Comparison of ENCODE assay signal across 1 cellular context in genomic region chr20:37328149-37328945, GRCh38.
TF ChIP-seq lines count a peak whose summit lies in the region.

No MANE protein-coding gene starts in this region.

TF ChIP-seq in K562, 482 proteins besides CTCF, POLR2A, EP300 and RAD21 (continued from another document):
- TF ChIP-seq PHB2 (IDR thresholded peaks at IDR 0.05; ENCODE audit: low read depth) (no peak), HSF4 (CRISPR knock-in tag; IDR thresholded peaks at IDR 0.05; ENCODE audit: borderline replicate concordance) (no peak), IRF2 (CRISPR knock-in tag; IDR thresholded peaks at IDR 0.05) (no peak), ZBTB17 (CRISPR knock-in tag; IDR thresholded peaks at IDR 0.05) (no peak), NBN (IDR thresholded peaks at IDR 0.05; ENCODE audit: low read depth) (no peak), HMG20B (CRISPR knock-in tag; IDR thresholded peaks at IDR 0.05) (no peak), KLF6 (CRISPR knock-in tag; IDR thresholded peaks at IDR 0.05; ENCODE audit: borderline replicate concordance) (no peak), MAZ (CRISPR knock-in tag; conservative IDR thresholded peaks at IDR 0.05 in 1 of 2, IDR thresholded peaks at IDR 0.05 in 1 of 2) (no peak), EWSR1 (IDR thresholded peaks at IDR 0.05; ENCODE audit: borderline replicate concordance, low read depth, partially characterized antibody) (no peak), FIP1L1 (IDR thresholded peaks at IDR 0.05; ENCODE audit: low read depth, low read length, poor library complexity, severe bottlenecking) (no peak), CUX1 (CRISPR knock-in tag; IDR thresholded peaks at IDR 0.05) (no peak), HDAC6 (IDR thresholded peaks at IDR 0.05; ENCODE audit: low read depth, low read length) (no peak), ZNF655 (CRISPR knock-in tag; IDR thresholded peaks at IDR 0.05) (no peak)
